9 cellular contexts compared by ENCODE assay signal in genomic region chr1:154155282-154155681, GRCh38. TPM values are rescaled to one million over a fixed set of nuclear protein-coding genes. Genes with fewer than 3 reads are reported as not detected.
DNase-seq lines count a peak whose midpoint lies in the region; ATAC-seq and TF ChIP-seq lines count a peak whose summit lies in the region.
"Had no signal": no experiment of that assay in that cellular context is flagged by ENCODE, and none has a peak within 500 bp of the region (broad histone marks: within the 10 kb centered on the region; RNA-seq: fewer than 3 reads in every experiment).

No MANE protein-coding gene starts in this region.

- POLR2A ChIA-PET in activated CD4-positive, alpha-beta memory T cell treated with anti-CD3 and anti-CD28 coated beads, Interleukin-2, amount 10 ng/mL, durations not matched to agents 7 days and 5 days (lab: Charles Lee): interaction anchor here (0.6 to 11.3 kb wide), 4 partner anchors 9 to 117 kb away, joined by 3 to 214 read pairs (median 6); partner anchors contain the start of gene UBAP2L
- POLR2A ChIA-PET in activated CD4-positive, alpha-beta memory T cell treated with anti-CD3 and anti-CD28 coated beads for 36 hours (lab: Charles Lee): no interaction called here

- H3K4me3 Mint-ChIP-seq in activated CD4-positive, alpha-beta memory T cell treated with anti-CD3 and anti-CD28 coated beads, Interleukin-2, amount 10 ng/mL, durations not matched to agents 7 days and 5 days: no peak overlapping the region
- H3K4me3 Mint-ChIP-seq in activated CD4-positive, alpha-beta memory T cell treated with anti-CD3 and anti-CD28 coated beads for 36 hours: no peak overlapping the region
- H3K4me3 Mint-ChIP-seq in central memory CD8-positive, alpha-beta T cell: no peak overlapping the region

- H3K36me3 ChIP-seq in left lung: peaks cover 0 to 60% of the 10 kb centered on the region in 2 donors
- H3K36me3 ChIP-seq in tibial artery: peaks cover 31 to 48% (median 35%) of the 10 kb centered on the region in 3 donors
- H3K36me3 ChIP-seq: breast epithelium had no signal

- intact Hi-C loops in activated CD4-positive, alpha-beta memory T cell treated with anti-CD3 and anti-CD28 coated beads for 36 hours (cut with micrococcal nuclease): loop anchor here (5.0 to 10.0 kb wide), 2 partner anchors 160 to 348 kb away; partner anchors contain the start of gene RPS27
- intact Hi-C loops in left lung (cut with DNase I) (no loop called here), tibial artery (cut with DNase I; ENCODE audit: low total_unique reads) (no loop called here)

- DNase-seq in activated CD4-positive, alpha-beta memory T cell treated with anti-CD3 and anti-CD28 coated beads, Interleukin-2, amount 10 ng/mL, durations not matched to agents 7 days and 5 days: no peak
- DNase-seq in activated CD4-positive, alpha-beta memory T cell treated with anti-CD3 and anti-CD28 coated beads for 36 hours: no peak
- no peak for DNase-seq in central memory CD8-positive, alpha-beta T cell (ENCODE audit: low spot score in 2 of 2)
- DNase-seq in left lung (peak in 1 of 2 donors; percentile 63), tibial artery (peak; percentile 52 to 71), NCI-H1436 treated with DMSO at 0.1 percent for 48 hours (lab: John Stamatoyannopoulos, UW) (no peak), GM13977 (ENCODE audit: low spot score) (no peak), ecto neural progenitor cell (ENCODE audit: low spot score) (no peak)

- peaks cover 13 to 66% of the 10 kb centered on the region in 2 donors for H3K4me1 ChIP-seq in left lung
- H3K4me1 ChIP-seq in tibial artery: peaks cover 0 to 48% (median 11%) of the 10 kb centered on the region in 4 donors
- H3K4me1 ChIP-seq: breast epithelium had no signal

- peaks cover 48% of the 10 kb centered on the region for H3K4me1 Mint-ChIP-seq in activated CD4-positive, alpha-beta memory T cell treated with anti-CD3 and anti-CD28 coated beads, Interleukin-2, amount 10 ng/mL, durations not matched to agents 7 days and 5 days
- peaks cover 50% of the 10 kb centered on the region for H3K4me1 Mint-ChIP-seq in activated CD4-positive, alpha-beta memory T cell treated with anti-CD3 and anti-CD28 coated beads for 36 hours (ENCODE audit: low read depth)
- peaks cover 46% of the 10 kb centered on the region for H3K4me1 Mint-ChIP-seq in central memory CD8-positive, alpha-beta T cell

- H3K27me3 ChIP-seq in left lung (no peaks in the 10 kb centered on the region), tibial artery (no peaks in the 10 kb centered on the region)
- H3K27me3 ChIP-seq: breast epithelium had no signal

- no peak for ATAC-seq in central memory CD8-positive, alpha-beta T cell (replicated peaks; ENCODE audit: extremely low read depth, poor library complexity, severe bottlenecking)
- peak; percentile 81 for ATAC-seq in left lung

- H3K4me3 ChIP-seq in left lung: no peak overlapping the region
- no peak overlapping the region for H3K4me3 ChIP-seq in tibial artery
- H3K4me3 ChIP-seq: breast epithelium had no signal

- CTCF ChIA-PET in activated CD4-positive, alpha-beta memory T cell treated with anti-CD3 and anti-CD28 coated beads, Interleukin-2, amount 10 ng/mL, durations not matched to agents 7 days and 5 days (lab: Charles Lee): no interaction called here
- CTCF ChIA-PET in activated CD4-positive, alpha-beta memory T cell treated with anti-CD3 and anti-CD28 coated beads for 36 hours (lab: Charles Lee): no interaction called here

- peaks cover 72% of the 10 kb centered on the region for H3K36me3 Mint-ChIP-seq in activated CD4-positive, alpha-beta memory T cell treated with anti-CD3 and anti-CD28 coated beads, Interleukin-2, amount 10 ng/mL, durations not matched to agents 7 days and 5 days (ENCODE audit: low read depth)
- peaks cover 44% of the 10 kb centered on the region for H3K36me3 Mint-ChIP-seq in activated CD4-positive, alpha-beta memory T cell treated with anti-CD3 and anti-CD28 coated beads for 36 hours
- H3K36me3 Mint-ChIP-seq in central memory CD8-positive, alpha-beta T cell (ENCODE audit: insufficient read depth): peaks cover 41% of the 10 kb centered on the region

- TF ChIP-seq CTCF in left lung (IDR thresholded peaks at IDR 0.05) (no peak), tibial artery (IDR thresholded peaks at IDR 0.05) (no peak), GM13977 (IDR thresholded peaks at IDR 0.05; ENCODE audit: extremely low read depth, insufficient read depth, missing control alignments) (no peak)

- H3K9me3 Mint-ChIP-seq in activated CD4-positive, alpha-beta memory T cell treated with anti-CD3 and anti-CD28 coated beads, Interleukin-2, amount 10 ng/mL, durations not matched to agents 7 days and 5 days: peaks cover 6% of the 10 kb centered on the region
- peaks cover 4% of the 10 kb centered on the region for H3K9me3 Mint-ChIP-seq in activated CD4-positive, alpha-beta memory T cell treated with anti-CD3 and anti-CD28 coated beads for 36 hours
- H3K9me3 Mint-ChIP-seq in central memory CD8-positive, alpha-beta T cell: no peaks in the 10 kb centered on the region

- H3K27me3 Mint-ChIP-seq in activated CD4-positive, alpha-beta memory T cell treated with anti-CD3 and anti-CD28 coated beads, Interleukin-2, amount 10 ng/mL, durations not matched to agents 7 days and 5 days: no peaks in the 10 kb centered on the region
- H3K27me3 Mint-ChIP-seq in activated CD4-positive, alpha-beta memory T cell treated with anti-CD3 and anti-CD28 coated beads for 36 hours: no peaks in the 10 kb centered on the region
- H3K27me3 Mint-ChIP-seq in central memory CD8-positive, alpha-beta T cell: no peaks in the 10 kb centered on the region

- in situ Hi-C loops in GM13977 (cut with MboI; ENCODE audit: low pct_unique_long_range_greater_than_20kb, low sequenced_read_pairs, unreplicated experiment): no loop called here

- no peaks in the 10 kb centered on the region for H3K9me3 ChIP-seq in left lung
- H3K9me3 ChIP-seq in tibial artery: no peaks in the 10 kb centered on the region
- H3K9me3 ChIP-seq: breast epithelium had no signal

- H3K27ac Mint-ChIP-seq in activated CD4-positive, alpha-beta memory T cell treated with anti-CD3 and anti-CD28 coated beads, Interleukin-2, amount 10 ng/mL, durations not matched to agents 7 days and 5 days: peak overlapping the region; percentile 51
- no peak overlapping the region for H3K27ac Mint-ChIP-seq in activated CD4-positive, alpha-beta memory T cell treated with anti-CD3 and anti-CD28 coated beads for 36 hours
- H3K27ac Mint-ChIP-seq in central memory CD8-positive, alpha-beta T cell (ENCODE audit: low read depth): peak overlapping the region; percentile 98

- H3K27ac ChIP-seq in left lung: peak overlapping the region; percentile 76 to 85
- peak overlapping the region; percentile 73 to 78 for H3K27ac ChIP-seq in tibial artery

RNA-seq across cellular contexts. Expression of gene NUP210L, which starts 0.4 kb away (rescaled TPM):
- total RNA-seq in activated CD4-positive, alpha-beta memory T cell treated with anti-CD3 and anti-CD28 coated beads, Interleukin-2, amount 10 ng/mL, durations not matched to agents 7 days and 5 days: under 1 TPM; 0.05 to 0.08 TPM
- under 1 TPM; 0.05 to 0.12 TPM for total RNA-seq in activated CD4-positive, alpha-beta memory T cell treated with anti-CD3 and anti-CD28 coated beads for 36 hours
- under 1 TPM; 0.16 to 0.26 TPM for total RNA-seq in left lung

RNA-seq across cellular contexts. Expression of gene TPM3, which starts 36.6 kb away (rescaled TPM):
- 100 to 1,000 TPM; 792 to 805 TPM for total RNA-seq in activated CD4-positive, alpha-beta memory T cell treated with anti-CD3 and anti-CD28 coated beads, Interleukin-2, amount 10 ng/mL, durations not matched to agents 7 days and 5 days
- total RNA-seq in activated CD4-positive, alpha-beta memory T cell treated with anti-CD3 and anti-CD28 coated beads for 36 hours: 100 to 1,000 TPM; 726 to 736 TPM
- total RNA-seq in left lung: 100 to 1,000 TPM; 318 to 406 TPM

RNA-seq across cellular contexts. Expression of gene CFAP141, which starts 50.9 kb away (rescaled TPM):
- not detected for total RNA-seq in activated CD4-positive, alpha-beta memory T cell treated with anti-CD3 and anti-CD28 coated beads, Interleukin-2, amount 10 ng/mL, durations not matched to agents 7 days and 5 days
- not detected for total RNA-seq in activated CD4-positive, alpha-beta memory T cell treated with anti-CD3 and anti-CD28 coated beads for 36 hours
- not detected for total RNA-seq in left lung
- total RNA-seq: breast epithelium had no signal

Comparison
In these comparisons a context has a peak if more than half of its experiments do, and no peak if none do; other contexts are left out.
1. DNase-seq: peak in tibial artery (2 of 2); none in activated CD4-positive, alpha-beta memory T cell treated with anti-CD3 and anti-CD28 coated beads, Interleukin-2, amount 10 ng/mL, durations not matched to agents 7 days and 5 days (single experiment), activated CD4-positive, alpha-beta memory T cell treated with anti-CD3 and anti-CD28 coated beads for 36 hours (single experiment), central memory CD8-positive, alpha-beta T cell (0 of 2), NCI-H1436 treated with DMSO at 0.1 percent for 48 hours (single experiment), GM13977 (single experiment) and ecto neural progenitor cell (single experiment).